1 cellular context compared by ENCODE assay signal in the genomic region with DNA sequence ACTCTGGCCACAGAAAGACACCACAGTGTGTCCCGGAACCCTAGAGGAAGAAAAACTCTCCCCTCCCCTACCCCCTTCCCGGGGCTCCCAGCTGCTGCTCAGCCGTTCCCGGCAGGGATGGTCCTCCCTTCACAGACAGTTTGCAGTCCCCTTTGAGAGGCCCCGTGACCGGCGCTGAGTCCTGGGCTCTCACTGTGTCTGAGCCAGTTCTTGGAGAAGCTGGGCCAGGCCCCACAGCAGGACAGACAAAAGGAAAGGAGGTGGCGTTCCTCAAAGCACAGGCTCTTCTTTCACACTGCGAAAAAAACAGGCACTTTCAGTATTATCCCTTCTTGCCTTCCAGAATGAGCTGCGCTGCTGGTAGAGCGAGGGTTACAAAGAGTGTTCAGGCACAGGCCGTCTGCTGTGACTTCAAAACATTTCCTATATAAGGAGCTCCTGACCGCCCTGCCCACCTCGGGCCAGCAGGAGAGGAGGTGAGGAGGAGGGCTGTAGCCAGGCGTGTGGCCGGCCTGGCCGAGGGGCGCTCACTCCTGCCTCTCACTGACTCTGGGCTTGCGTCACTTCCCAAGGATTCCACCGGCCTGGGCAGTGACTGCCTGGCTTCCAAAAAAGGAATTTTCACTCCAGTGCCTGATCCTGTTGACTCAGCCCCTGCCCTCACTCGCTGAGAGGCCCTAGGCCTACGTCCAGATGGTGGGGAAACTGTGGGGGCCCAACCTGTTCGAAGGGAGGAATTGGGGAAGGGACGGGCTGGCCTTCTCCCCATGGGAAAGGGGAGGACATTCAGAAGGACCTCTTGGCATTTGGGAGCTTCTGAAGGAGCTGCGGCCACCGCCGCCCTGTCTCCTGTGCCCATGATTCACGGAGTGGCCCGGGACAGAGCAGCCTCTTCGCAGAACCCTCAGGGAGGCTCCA.
TF ChIP-seq lines count a peak whose summit lies in the region.

No MANE protein-coding gene starts in this region.

TF ChIP-seq in HEK293, 187 proteins besides CTCF, POLR2A, EP300 and RAD21 (continued from another document):
- TF ChIP-seq, protein P1, sequence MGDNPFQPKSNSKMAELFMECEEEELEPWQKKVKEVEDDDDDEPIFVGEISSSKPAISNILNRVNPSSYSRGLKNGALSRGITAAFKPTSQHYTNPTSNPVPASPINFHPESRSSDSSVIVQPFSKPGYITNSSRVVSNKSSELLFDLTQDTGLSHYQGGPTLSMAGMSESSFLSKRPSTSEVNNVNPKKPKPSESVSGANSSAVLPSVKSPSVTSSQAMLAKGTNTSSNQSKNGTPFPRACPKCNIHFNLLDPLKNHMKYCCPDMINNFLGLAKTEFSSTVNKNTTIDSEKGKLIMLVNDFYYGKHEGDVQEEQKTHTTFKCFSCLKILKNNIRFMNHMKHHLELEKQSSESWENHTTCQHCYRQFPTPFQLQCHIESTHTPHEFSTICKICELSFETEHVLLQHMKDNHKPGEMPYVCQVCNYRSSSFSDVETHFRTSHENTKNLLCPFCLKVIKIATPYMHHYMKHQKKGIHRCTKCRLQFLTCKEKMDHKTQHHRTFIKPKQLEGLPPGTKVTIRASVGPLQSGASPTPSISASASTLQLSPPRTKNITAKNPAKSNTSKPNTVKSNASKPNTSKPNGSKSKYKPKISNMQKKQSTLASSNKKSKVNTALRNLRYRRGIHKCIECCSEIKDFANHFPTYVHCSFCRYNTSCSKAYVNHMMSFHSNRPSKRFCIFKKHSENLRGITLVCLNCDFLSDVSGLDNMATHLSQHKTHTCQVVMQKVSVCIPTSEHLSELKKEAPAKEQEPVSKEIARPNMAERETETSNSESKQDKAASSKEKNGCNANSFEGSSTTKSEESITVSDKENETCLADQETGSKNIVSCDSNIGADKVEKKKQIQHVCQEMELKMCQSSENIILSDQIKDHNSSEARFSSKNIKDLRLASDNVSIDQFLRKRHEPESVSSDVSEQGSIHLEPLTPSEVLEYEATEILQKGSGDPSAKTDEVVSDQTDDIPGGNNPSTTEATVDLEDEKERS (tag by site-specific recombination; IDR thresholded peaks at IDR 0.05): no peak
- TF ChIP-seq ZBTB7A (tag by site-specific recombination; IDR thresholded peaks at IDR 0.05; ENCODE audit: low read depth) (no peak), OVOL3 (tag by site-specific recombination; IDR thresholded peaks at IDR 0.05) (no peak), KLF10 (tag by site-specific recombination; IDR thresholded peaks at IDR 0.05) (no peak), ZFP69B (tag by site-specific recombination; IDR thresholded peaks at IDR 0.05) (no peak), GLIS1 (tag by site-specific recombination; IDR thresholded peaks at IDR 0.05) (no peak), HOXC10 (CRISPR knock-in tag; IDR thresholded peaks at IDR 0.05) (0 out of 2 replicates have a peak, but pooled peaks have one; percentile 52), ZNF473 (tag by site-specific recombination; IDR thresholded peaks at IDR 0.05) (no peak), ZNF664 (tag by site-specific recombination; IDR thresholded peaks at IDR 0.05) (no peak), TRIM28 (IDR thresholded peaks at IDR 0.05; ENCODE audit: borderline replicate concordance, low read length) (no peak), ZNF404 (tag by site-specific recombination; IDR thresholded peaks at IDR 0.05) (no peak), PRDM1 (tag by site-specific recombination; IDR thresholded peaks at IDR 0.05) (no peak), ZNF544 (tag by site-specific recombination; IDR thresholded peaks at IDR 0.05) (no peak), BCL11B (tag by site-specific recombination; IDR thresholded peaks at IDR 0.05; ENCODE audit: low read depth) (no peak), RBAK (tag by site-specific recombination; IDR thresholded peaks at IDR 0.05) (no peak), ZBTB8A (tag by site-specific recombination; IDR thresholded peaks at IDR 0.05) (no peak), ZNF140 (tag by site-specific recombination; IDR thresholded peaks at IDR 0.05) (no peak), ZBTB20 (tag by site-specific recombination; IDR thresholded peaks at IDR 0.05) (peak; percentile 38; the same call in 1 of the 2 replicates), ZNF292 (tag by site-specific recombination; IDR thresholded peaks at IDR 0.05; ENCODE audit: borderline replicate concordance, low read depth) (no peak), ZNF2 (tag by site-specific recombination; IDR thresholded peaks at IDR 0.05) (no peak), ZIC2 (tag by site-specific recombination; IDR thresholded peaks at IDR 0.05) (peak; percentile 67)
- TF ChIP-seq, protein P2, sequence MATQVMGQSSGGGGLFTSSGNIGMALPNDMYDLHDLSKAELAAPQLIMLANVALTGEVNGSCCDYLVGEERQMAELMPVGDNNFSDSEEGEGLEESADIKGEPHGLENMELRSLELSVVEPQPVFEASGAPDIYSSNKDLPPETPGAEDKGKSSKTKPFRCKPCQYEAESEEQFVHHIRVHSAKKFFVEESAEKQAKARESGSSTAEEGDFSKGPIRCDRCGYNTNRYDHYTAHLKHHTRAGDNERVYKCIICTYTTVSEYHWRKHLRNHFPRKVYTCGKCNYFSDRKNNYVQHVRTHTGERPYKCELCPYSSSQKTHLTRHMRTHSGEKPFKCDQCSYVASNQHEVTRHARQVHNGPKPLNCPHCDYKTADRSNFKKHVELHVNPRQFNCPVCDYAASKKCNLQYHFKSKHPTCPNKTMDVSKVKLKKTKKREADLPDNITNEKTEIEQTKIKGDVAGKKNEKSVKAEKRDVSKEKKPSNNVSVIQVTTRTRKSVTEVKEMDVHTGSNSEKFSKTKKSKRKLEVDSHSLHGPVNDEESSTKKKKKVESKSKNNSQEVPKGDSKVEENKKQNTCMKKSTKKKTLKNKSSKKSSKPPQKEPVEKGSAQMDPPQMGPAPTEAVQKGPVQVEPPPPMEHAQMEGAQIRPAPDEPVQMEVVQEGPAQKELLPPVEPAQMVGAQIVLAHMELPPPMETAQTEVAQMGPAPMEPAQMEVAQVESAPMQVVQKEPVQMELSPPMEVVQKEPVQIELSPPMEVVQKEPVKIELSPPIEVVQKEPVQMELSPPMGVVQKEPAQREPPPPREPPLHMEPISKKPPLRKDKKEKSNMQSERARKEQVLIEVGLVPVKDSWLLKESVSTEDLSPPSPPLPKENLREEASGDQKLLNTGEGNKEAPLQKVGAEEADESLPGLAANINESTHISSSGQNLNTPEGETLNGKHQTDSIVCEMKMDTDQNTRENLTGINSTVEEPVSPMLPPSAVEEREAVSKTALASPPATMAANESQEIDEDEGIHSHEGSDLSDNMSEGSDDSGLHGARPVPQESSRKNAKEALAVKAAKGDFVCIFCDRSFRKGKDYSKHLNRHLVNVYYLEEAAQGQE (tag by site-specific recombination; IDR thresholded peaks at IDR 0.05): no peak
- TF ChIP-seq, protein P3, sequence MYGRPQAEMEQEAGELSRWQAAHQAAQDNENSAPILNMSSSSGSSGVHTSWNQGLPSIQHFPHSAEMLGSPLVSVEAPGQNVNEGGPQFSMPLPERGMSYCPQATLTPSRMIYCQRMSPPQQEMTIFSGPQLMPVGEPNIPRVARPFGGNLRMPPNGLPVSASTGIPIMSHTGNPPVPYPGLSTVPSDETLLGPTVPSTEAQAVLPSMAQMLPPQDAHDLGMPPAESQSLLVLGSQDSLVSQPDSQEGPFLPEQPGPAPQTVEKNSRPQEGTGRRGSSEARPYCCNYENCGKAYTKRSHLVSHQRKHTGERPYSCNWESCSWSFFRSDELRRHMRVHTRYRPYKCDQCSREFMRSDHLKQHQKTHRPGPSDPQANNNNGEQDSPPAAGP (tag by site-specific recombination; IDR thresholded peaks at IDR 0.05): no peak
- TF ChIP-seq, protein P4, sequence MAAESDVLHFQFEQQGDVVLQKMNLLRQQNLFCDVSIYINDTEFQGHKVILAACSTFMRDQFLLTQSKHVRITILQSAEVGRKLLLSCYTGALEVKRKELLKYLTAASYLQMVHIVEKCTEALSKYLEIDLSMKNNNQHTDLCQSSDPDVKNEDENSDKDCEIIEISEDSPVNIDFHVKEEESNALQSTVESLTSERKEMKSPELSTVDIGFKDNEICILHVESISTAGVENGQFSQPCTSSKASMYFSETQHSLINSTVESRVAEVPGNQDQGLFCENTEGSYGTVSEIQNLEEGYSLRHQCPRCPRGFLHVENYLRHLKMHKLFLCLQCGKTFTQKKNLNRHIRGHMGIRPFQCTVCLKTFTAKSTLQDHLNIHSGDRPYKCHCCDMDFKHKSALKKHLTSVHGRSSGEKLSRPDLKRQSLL (tag by site-specific recombination; IDR thresholded peaks at IDR 0.05): no peak
- TF ChIP-seq, protein P5, sequence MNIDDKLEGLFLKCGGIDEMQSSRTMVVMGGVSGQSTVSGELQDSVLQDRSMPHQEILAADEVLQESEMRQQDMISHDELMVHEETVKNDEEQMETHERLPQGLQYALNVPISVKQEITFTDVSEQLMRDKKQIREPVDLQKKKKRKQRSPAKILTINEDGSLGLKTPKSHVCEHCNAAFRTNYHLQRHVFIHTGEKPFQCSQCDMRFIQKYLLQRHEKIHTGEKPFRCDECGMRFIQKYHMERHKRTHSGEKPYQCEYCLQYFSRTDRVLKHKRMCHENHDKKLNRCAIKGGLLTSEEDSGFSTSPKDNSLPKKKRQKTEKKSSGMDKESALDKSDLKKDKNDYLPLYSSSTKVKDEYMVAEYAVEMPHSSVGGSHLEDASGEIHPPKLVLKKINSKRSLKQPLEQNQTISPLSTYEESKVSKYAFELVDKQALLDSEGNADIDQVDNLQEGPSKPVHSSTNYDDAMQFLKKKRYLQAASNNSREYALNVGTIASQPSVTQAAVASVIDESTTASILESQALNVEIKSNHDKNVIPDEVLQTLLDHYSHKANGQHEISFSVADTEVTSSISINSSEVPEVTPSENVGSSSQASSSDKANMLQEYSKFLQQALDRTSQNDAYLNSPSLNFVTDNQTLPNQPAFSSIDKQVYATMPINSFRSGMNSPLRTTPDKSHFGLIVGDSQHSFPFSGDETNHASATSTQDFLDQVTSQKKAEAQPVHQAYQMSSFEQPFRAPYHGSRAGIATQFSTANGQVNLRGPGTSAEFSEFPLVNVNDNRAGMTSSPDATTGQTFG (tag by site-specific recombination; IDR thresholded peaks at IDR 0.05; ENCODE audit: borderline replicate concordance): no peak
- TF ChIP-seq, protein P6, sequence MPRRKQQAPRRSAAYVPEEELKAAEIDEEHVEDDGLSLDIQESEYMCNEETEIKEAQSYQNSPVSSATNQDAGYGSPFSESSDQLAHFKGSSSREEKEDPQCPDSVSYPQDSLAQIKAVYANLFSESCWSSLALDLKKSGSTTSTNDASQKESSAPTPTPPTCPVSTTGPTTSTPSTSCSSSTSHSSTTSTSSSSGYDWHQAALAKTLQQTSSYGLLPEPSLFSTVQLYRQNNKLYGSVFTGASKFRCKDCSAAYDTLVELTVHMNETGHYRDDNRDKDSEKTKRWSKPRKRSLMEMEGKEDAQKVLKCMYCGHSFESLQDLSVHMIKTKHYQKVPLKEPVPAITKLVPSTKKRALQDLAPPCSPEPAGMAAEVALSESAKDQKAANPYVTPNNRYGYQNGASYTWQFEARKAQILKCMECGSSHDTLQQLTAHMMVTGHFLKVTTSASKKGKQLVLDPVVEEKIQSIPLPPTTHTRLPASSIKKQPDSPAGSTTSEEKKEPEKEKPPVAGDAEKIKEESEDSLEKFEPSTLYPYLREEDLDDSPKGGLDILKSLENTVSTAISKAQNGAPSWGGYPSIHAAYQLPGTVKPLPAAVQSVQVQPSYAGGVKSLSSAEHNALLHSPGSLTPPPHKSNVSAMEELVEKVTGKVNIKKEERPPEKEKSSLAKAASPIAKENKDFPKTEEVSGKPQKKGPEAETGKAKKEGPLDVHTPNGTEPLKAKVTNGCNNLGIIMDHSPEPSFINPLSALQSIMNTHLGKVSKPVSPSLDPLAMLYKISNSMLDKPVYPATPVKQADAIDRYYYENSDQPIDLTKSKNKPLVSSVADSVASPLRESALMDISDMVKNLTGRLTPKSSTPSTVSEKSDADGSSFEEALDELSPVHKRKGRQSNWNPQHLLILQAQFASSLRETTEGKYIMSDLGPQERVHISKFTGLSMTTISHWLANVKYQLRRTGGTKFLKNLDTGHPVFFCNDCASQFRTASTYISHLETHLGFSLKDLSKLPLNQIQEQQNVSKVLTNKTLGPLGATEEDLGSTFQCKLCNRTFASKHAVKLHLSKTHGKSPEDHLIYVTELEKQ (tag by site-specific recombination; IDR thresholded peaks at IDR 0.05; ENCODE audit: borderline replicate concordance): no peak
